ENCODE assay signal across 11 cellular contexts in genomic region chr3:194399166-194399565, GRCh38. TPM values are rescaled to one million over a fixed set of nuclear protein-coding genes. Genes with fewer than 3 reads are reported as not detected.
DNase-seq lines count a peak whose midpoint lies in the region; ATAC-seq and TF ChIP-seq lines count a peak whose summit lies in the region.
"Had no signal": no experiment of that assay in that cellular context is flagged by ENCODE, and none has a peak within 500 bp of the region (broad histone marks: within the 10 kb centered on the region; RNA-seq: fewer than 3 reads in every experiment).

TSS of gene GP5 (minus strand) at chr3:194399266. CDS start at chr3:194398282, 984 bp downstream.

- no peaks in the 10 kb centered on the region for H3K36me3 Mint-ChIP-seq in CD4-positive, CD25-positive, alpha-beta regulatory T cell
- H3K36me3 Mint-ChIP-seq in IgD-negative memory B cell, result no peaks in the 10 kb centered on the region

- no peak for ATAC-seq in CD4-positive, CD25-positive, alpha-beta regulatory T cell (ENCODE audit: low read depth in 2 of 2)
- no peak for ATAC-seq in HG03469 (IDR thresholded peaks at IDR 0.05; ENCODE audit: unreplicated experiment)

- peak within 1 kb of the TSS; percentile 55 for H3K4me2 ChIP-seq in osteoblast (ENCODE audit: insufficient read depth, low read length)

- peak within 1 kb of the TSS in 2 of 3 donors; percentile 67 to 72 for H3K27ac Mint-ChIP-seq in CD4-positive, CD25-positive, alpha-beta regulatory T cell
- no peak within 1 kb of the TSS for H3K27ac Mint-ChIP-seq in IgD-negative memory B cell
- H3K27ac Mint-ChIP-seq: HFFc6 had no signal

- DNase-seq in CD4-positive, CD25-positive, alpha-beta regulatory T cell, result no peak
- DNase-seq in dorsolateral prefrontal cortex, result no peak
- no peak for DNase-seq in osteoblast (ENCODE audit: insufficient read length, low spot score, missing footprints)
- DNase-seq in NOMO-1 treated with DMSO at 0.1 percent for 48 hours (lab: John Stamatoyannopoulos, UW; ENCODE audit: unreplicated experiment), result no peak
- no peak for DNase-seq in DMS79 (lab: John Stamatoyannopoulos, UW)
- DNase-seq in globus pallidus (ENCODE audit: low spot score), result no peak
- DNase-seq: activated CD8-positive, alpha-beta memory T cell treated with anti-CD3 and anti-CD28 coated beads, Interleukin-2, amount 50 U/mL, for 4 hours; HFFc6; NCI-H2081 treated with DMSO at 0.1 percent for 48 hours had no signal

- peak within 1 kb of the TSS; percentile 7 to 92 (median 86) for H3K4me3 Mint-ChIP-seq in CD4-positive, CD25-positive, alpha-beta regulatory T cell
- peak within 1 kb of the TSS; percentile 83 to 91 (median 85) for H3K4me3 Mint-ChIP-seq in IgD-negative memory B cell
- H3K4me3 Mint-ChIP-seq: HFFc6 had no signal

- peaks cover 2% of the 10 kb centered on the region for H3K36me3 ChIP-seq in CD4-positive, CD25-positive, alpha-beta regulatory T cell (ENCODE audit: control insufficient read depth, insufficient read depth, low read length)
- H3K36me3 ChIP-seq in osteoblast (ENCODE audit: insufficient read depth, low read length), result peaks cover 9% of the 10 kb centered on the region

- no peak within 1 kb of the TSS for H3K27ac ChIP-seq in CD4-positive, CD25-positive, alpha-beta regulatory T cell (ENCODE audit: insufficient read depth, low read length, poor library complexity, severe bottlenecking)
- H3K27ac ChIP-seq in dorsolateral prefrontal cortex, result no peak within 1 kb of the TSS
- H3K27ac ChIP-seq in osteoblast (ENCODE audit: low read depth, low read length), result no peak within 1 kb of the TSS

- peak within 1 kb of the TSS; percentile 6 for H2AFZ ChIP-seq in osteoblast (ENCODE audit: low read length)

- H3K4me1 Mint-ChIP-seq in CD4-positive, CD25-positive, alpha-beta regulatory T cell, result peaks cover 14 to 46% (median 30%) of the 10 kb centered on the region in 4 donors
- peaks cover 10 to 29% (median 20%) of the 10 kb centered on the region in 3 donors for H3K4me1 Mint-ChIP-seq in IgD-negative memory B cell

- TF ChIP-seq CTCF in dorsolateral prefrontal cortex (IDR thresholded peaks at IDR 0.05 in 54 of 56, conservative IDR thresholded peaks at IDR 0.05 in 2 of 56; ENCODE audit: low read depth in 1 of 56, partially characterized antibody in 56 of 56) (no peak), osteoblast (IDR thresholded peaks at IDR 0.05; ENCODE audit: extremely low read depth, low read depth, low read length) (no peak)

- peaks cover 0 to 1% (median 0%) of the 10 kb centered on the region in 7 donors for H3K9me3 Mint-ChIP-seq in CD4-positive, CD25-positive, alpha-beta regulatory T cell
- H3K9me3 Mint-ChIP-seq in IgD-negative memory B cell, result no peaks in the 10 kb centered on the region
- H3K9me3 Mint-ChIP-seq: HFFc6 had no signal

- no peaks in the 10 kb centered on the region for H3K9me3 ChIP-seq in CD4-positive, CD25-positive, alpha-beta regulatory T cell (ENCODE audit: control insufficient read depth in 2 of 2, low read length in 2 of 2)
- no peaks in the 10 kb centered on the region for H3K9me3 ChIP-seq in osteoblast (ENCODE audit: low read depth, low read length)

- no peaks in the 10 kb centered on the region for H3K79me2 ChIP-seq in osteoblast (ENCODE audit: insufficient read depth, low read length)

- peaks cover 30% of the 10 kb centered on the region for H3K4me1 ChIP-seq in CD4-positive, CD25-positive, alpha-beta regulatory T cell (ENCODE audit: control insufficient read depth, insufficient read depth, low read length, poor library complexity, severe bottlenecking)
- peaks cover 3% of the 10 kb centered on the region for H3K4me1 ChIP-seq in osteoblast (ENCODE audit: insufficient read depth, low read length)

- H3K4me3 ChIP-seq in CD4-positive, CD25-positive, alpha-beta regulatory T cell (ENCODE audit: low read depth, low read length), result peak within 1 kb of the TSS; percentile 67
- H3K4me3 ChIP-seq in dorsolateral prefrontal cortex, result peak within 1 kb of the TSS in 47 of 59 donors; percentile 0 to 61 (median 37)
- H3K4me3 ChIP-seq in osteoblast (ENCODE audit: insufficient read depth, low read length), result peak within 1 kb of the TSS; percentile 49

- H3K27me3 Mint-ChIP-seq in CD4-positive, CD25-positive, alpha-beta regulatory T cell, result peaks cover 34% of the 10 kb centered on the region
- peaks cover 30% of the 10 kb centered on the region for H3K27me3 Mint-ChIP-seq in IgD-negative memory B cell

- intact Hi-C loops in dorsolateral prefrontal cortex (cut with DNase I), result loop anchor here in 1 of 2 donors (5.0 kb wide), 1 partner anchor 62 kb away; no protein-coding TSS in a partner anchor

- H4K20me1 ChIP-seq in osteoblast (ENCODE audit: insufficient read depth, low read length), result peaks cover 1% of the 10 kb centered on the region

- peaks cover 16% of the 10 kb centered on the region for H3K27me3 ChIP-seq in CD4-positive, CD25-positive, alpha-beta regulatory T cell (ENCODE audit: control insufficient read depth, insufficient read depth, low read length)
- peaks cover 0 to 53% (median 30%) of the 10 kb centered on the region in 45 donors for H3K27me3 ChIP-seq in dorsolateral prefrontal cortex
- H3K27me3 ChIP-seq in osteoblast (ENCODE audit: insufficient read depth, low read length), result no peaks in the 10 kb centered on the region

RNA-seq across cellular contexts. Expression of gene GP5, which starts in this region (rescaled TPM):
- total RNA-seq in CD4-positive, CD25-positive, alpha-beta regulatory T cell, result 1.4 TPM
- polyA plus RNA-seq in CD4-positive, CD25-positive, alpha-beta regulatory T cell, result 1 to 10 TPM in 2 of 4 donors, under 1 TPM in 2; 0.41 to 2.7 (median 1.2) TPM
- polyA plus RNA-seq in IgD-negative memory B cell, result 0.05 TPM
- total RNA-seq in dorsolateral prefrontal cortex (under 1 TPM in 66 of 120 experiments, not detected in 54; 0.10 to 0.52 (median 0.19) TPM), osteoblast (0.29 and 0.36 TPM in 2 replicates)

Comparison
In these comparisons a context has a peak if more than half of its experiments do, and no peak if none do; other contexts are left out.
1. H3K27ac Mint-ChIP-seq: peak in CD4-positive, CD25-positive, alpha-beta regulatory T cell (2 of 3); none in IgD-negative memory B cell (0 of 3).
2. Peak in every context shown above with its lines, with median percentiles within 50 percentile points of each other: H3K4me3 ChIP-seq.